13 cellular contexts compared by ENCODE assay signal in the genomic region with DNA sequence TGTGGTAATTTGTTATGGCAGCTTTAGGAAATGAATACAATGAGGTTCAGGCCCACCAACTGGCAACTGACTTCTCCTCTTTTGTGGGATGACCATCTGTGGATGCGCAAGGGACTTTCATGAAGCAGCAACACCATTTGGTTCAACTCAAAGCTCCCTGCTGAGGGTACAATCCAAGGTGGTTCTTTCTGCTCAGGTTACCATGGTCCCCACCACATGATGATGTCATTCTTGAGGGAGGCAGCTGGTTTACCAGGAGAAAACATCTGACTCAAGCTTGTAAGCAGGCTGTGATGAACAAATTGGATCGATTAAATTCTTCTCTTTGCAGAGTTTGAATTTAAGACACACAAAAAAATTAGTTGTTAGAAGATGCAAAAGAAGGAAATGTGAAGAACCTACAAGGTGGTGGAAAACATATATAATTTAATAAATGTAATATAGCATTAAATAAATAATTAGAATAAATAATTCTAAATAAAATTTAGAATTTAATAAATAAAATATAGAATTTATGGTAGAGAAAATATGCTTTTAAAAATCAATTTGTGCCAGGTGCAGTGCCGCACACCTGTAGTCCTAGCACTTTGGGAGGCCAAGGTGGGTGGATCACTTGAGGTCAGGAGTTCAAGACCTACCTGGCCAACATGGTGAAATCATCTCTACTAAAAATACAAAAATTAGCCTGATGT.
"Had no signal": no experiment of that assay in that cellular context is flagged by ENCODE, and none has a peak within 500 bp of the region (broad histone marks: within the 10 kb centered on the region; RNA-seq: fewer than 3 reads in every experiment).

No MANE protein-coding gene starts in this region.

- H3K27ac ChIP-seq: dorsolateral prefrontal cortex, right atrium auricular region, transverse colon had no signal

- H3K4me3 ChIP-seq: dorsolateral prefrontal cortex, lung, right atrium auricular region, transverse colon had no signal

- H3K27me3 ChIP-seq: right atrium auricular region, transverse colon had no signal

- H3K36me3 ChIP-seq: right atrium auricular region, transverse colon had no signal

- H3K9me3 ChIP-seq: right atrium auricular region, transverse colon had no signal

- H3K4me1 ChIP-seq: right atrium auricular region, transverse colon had no signal

- DNase-seq: activated CD4-positive, alpha-beta T cell treated with anti-CD3 and anti-CD28 coated beads, Interleukin-2, amount 10 ng/mL, durations not matched to agents 24 days and 14 days; activated T-cell treated with anti-CD3 and anti-CD28 coated beads, Interleukin-2, amount 50 U/mL, for 1 hour; dorsolateral prefrontal cortex; foreskin fibroblast; glutamatergic neuron; posterior cingulate gyrus; T-helper 9 cell; transverse colon had no signal

- ATAC-seq: activated naive CD4-positive, alpha-beta T cell treated with anti-CD3 and anti-CD28 coated beads, Interleukin-2, amount 50 U/mL, for 72 hours; naive thymus-derived CD8-positive, alpha-beta T cell; stimulated activated effector memory CD8-positive, alpha-beta T cell treated with anti-CD3 and anti-CD28 coated beads, Interleukin-12 subunit alpha, Interleukin-12 subunit beta, amount 100 ng/mL, for 72 hours had no signal
